ENCODE assay signal across 17 cellular contexts in the genomic region with DNA sequence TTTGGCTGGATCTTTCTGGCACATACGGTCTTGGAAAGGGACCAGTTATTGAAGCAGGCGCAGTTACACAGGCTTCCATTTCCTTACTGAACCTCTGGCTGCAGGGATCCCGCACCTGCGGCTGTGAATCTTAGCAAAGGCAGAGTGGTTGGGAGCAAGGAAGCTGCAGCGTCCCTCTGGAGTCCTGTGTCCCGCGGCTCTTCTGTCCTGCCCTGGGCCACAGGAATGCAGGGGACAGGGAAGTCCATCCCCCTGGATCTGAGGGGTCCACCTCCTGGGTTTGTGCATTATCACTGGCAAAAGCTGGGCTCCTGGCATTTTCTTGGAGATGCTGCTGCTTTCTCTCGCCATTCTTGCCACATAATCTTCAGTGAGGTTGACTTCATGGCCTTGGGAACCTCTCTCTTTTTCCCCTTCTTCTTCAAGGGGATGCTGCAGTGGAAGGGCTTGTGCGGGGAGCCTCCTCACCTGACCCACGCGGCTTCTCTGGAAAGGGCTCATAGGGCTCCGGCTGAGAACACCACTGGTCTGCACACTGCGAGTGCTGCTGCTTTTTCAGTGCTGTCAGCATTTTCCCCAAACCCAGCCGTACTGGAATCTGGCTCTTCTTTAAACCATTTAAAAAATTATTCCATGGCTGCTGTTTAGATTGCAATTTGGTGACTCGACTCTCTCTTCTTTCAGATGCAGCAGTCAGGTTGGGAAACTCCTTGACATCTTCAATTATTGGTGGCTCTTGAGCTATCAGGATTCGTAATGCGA.
"Had no signal": no experiment of that assay in that cellular context is flagged by ENCODE, and none has a peak within 500 bp of the region (broad histone marks: within the 10 kb centered on the region; RNA-seq: fewer than 3 reads in every experiment).

No MANE protein-coding gene starts in this region.

- H3K27me3 Mint-ChIP-seq: natural killer cell treated with Interleukin-12 subunit alpha and Interleukin-12 subunit beta and Interleukin-15 and Interleukin-18, amount 100 ng/mL, for 72 hours; type B pancreatic cell had no signal

- H3K27ac Mint-ChIP-seq: natural killer cell treated with Interleukin-12 subunit alpha and Interleukin-12 subunit beta and Interleukin-15 and Interleukin-18, amount 100 ng/mL, for 72 hours; type B pancreatic cell had no signal

- H3K4me3 Mint-ChIP-seq: natural killer cell treated with Interleukin-12 subunit alpha and Interleukin-12 subunit beta and Interleukin-15 and Interleukin-18, amount 100 ng/mL, for 72 hours; type B pancreatic cell had no signal

- ATAC-seq: foreskin keratinocyte; left cardiac atrium; left ventricle myocardium superior; natural killer cell treated with Interleukin-12 subunit alpha and Interleukin-12 subunit beta and Interleukin-15 and Interleukin-18, amount 100 ng/mL, for 72 hours had no signal

- DNase-seq: colonic mucosa; dermis blood vessel endothelial cell; esophagus squamous epithelium; foreskin keratinocyte; kidney; left cardiac atrium; left ventricle myocardium superior; mesenchymal stem cell; midbrain; sigmoid colon; stimulated activated CD4-positive, alpha-beta T cell treated with anti-CD3 and anti-CD28 coated beads, Interleukin-12 subunit alpha, Interleukin-12 subunit beta, amount 100 ng/mL, for 4 hours; stimulated activated naive CD4-positive, alpha-beta T cell treated with Interleukin-2 at 50 U/mL for 16 hours; uterus had no signal

- H3K9me3 ChIP-seq: colonic mucosa, esophagus squamous epithelium, sigmoid colon, uterus had no signal

- H3K36me3 Mint-ChIP-seq: natural killer cell treated with Interleukin-12 subunit alpha and Interleukin-12 subunit beta and Interleukin-15 and Interleukin-18, amount 100 ng/mL, for 72 hours; type B pancreatic cell had no signal

- H3K36me3 ChIP-seq: colonic mucosa, esophagus squamous epithelium, sigmoid colon, uterus had no signal

- H3K4me3 ChIP-seq: colonic mucosa, esophagus squamous epithelium, lung, sigmoid colon, skin epidermis, uterus had no signal

- H3K27me3 ChIP-seq: colonic mucosa, esophagus squamous epithelium, foreskin keratinocyte, sigmoid colon had no signal

- H3K9me3 Mint-ChIP-seq: type B pancreatic cell had no signal

- H3K4me1 ChIP-seq: colonic mucosa, esophagus squamous epithelium, sigmoid colon, uterus had no signal

- H3K27ac ChIP-seq: colonic mucosa, esophagus squamous epithelium, foreskin keratinocyte, sigmoid colon, skin epidermis, uterus had no signal
